In the genomic region with DNA sequence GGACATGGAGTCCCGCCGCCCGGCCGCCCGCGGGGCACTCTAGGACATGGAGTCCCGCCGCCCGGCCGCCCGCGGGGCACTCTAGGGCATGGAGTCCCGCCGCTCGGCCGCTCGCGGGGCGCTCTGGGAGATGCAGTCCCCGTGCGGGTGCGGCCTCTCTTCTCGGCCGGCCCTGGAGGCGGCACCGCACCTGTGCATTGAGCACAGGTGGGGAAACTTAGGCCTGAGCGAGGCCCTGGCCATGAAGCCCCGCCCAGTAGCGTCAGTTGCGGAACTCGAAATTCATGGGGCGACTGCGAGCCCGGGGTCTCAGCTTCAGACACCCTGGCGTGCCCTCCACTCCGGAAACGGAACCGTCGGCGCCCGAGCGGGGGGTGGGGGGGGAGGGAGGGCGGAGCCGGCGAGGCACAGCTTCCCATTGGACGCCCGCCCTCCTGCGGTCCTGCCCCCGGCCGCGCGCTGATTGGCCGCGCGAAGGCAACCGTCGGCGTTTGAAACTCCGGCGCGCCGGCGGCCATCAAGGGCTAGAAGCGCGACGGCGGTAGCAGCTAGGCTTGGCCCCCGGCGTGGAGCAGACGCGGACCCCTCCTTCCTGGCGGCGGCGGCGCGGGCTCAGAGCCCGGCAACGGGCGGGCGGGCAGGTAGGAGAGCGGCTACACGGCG, we compare ENCODE assay signal across 1 cellular context.
TF ChIP-seq lines count a peak whose summit lies in the region.

TACC3 (plus strand) TSS at position 519 of the 663 bp plus-strand sequence. CDS start 1,901 bp downstream, outside the sequence.
A gene with protein sequence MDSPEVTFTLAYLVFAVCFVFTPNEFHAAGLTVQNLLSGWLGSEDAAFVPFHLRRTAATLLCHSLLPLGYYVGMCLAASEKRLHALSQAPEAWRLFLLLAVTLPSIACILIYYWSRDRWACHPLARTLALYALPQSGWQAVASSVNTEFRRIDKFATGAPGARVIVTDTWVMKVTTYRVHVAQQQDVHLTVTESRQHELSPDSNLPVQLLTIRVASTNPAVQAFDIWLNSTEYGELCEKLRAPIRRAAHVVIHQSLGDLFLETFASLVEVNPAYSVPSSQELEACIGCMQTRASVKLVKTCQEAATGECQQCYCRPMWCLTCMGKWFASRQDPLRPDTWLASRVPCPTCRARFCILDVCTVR (minus strand): TSS at position 321 of the 663 bp plus-strand sequence. CDS start 486 bp downstream, outside the sequence.

TF ChIP-seq in K562, 482 proteins besides CTCF, POLR2A, EP300 and RAD21 (continued from another document and continues in another):
- TF ChIP-seq ZBTB33 (CRISPR knock-in tag; IDR thresholded peaks at IDR 0.05) (no peak), ZNF121 (CRISPR knock-in tag; conservative IDR thresholded peaks at IDR 0.05) (no peak), GATA2 (CRISPR knock-in tag; IDR thresholded peaks at IDR 0.05) (no peak), HLTF (IDR thresholded peaks at IDR 0.05) (no peak), ESRRA (IDR thresholded peaks at IDR 0.05; ENCODE audit: borderline replicate concordance, low read depth) (no peak; the same call in 1 of the 2 replicates), DIDO1 (tag; IDR thresholded peaks at IDR 0.05; ENCODE audit: low read depth) (no peak), YBX1 (IDR thresholded peaks at IDR 0.05) (no peak), ZNF263 (CRISPR knock-in tag; IDR thresholded peaks at IDR 0.05; ENCODE audit: borderline replicate concordance) (no peak), ZNF785 (CRISPR knock-in tag; IDR thresholded peaks at IDR 0.05) (no peak), HMGXB4 (CRISPR knock-in tag; IDR thresholded peaks at IDR 0.05) (no peak), ETV5 (CRISPR knock-in tag; IDR thresholded peaks at IDR 0.05; ENCODE audit: low read depth) (peak; percentile 60; the same call in 1 of the 2 replicates), EZH2 (IDR thresholded peaks at IDR 0.05; ENCODE audit: borderline replicate concordance, low read depth, low read length) (no peak), MTF1 (CRISPR knock-in tag; IDR thresholded peaks at IDR 0.05; ENCODE audit: borderline replicate concordance) (no peak), MCM2 (IDR thresholded peaks at IDR 0.05; ENCODE audit: low read depth) (no peak), RBM17 (IDR thresholded peaks at IDR 0.05; ENCODE audit: borderline replicate concordance, low read depth, low read length) (no peak), ZNF668 (CRISPR knock-in tag; IDR thresholded peaks at IDR 0.05) (no peak), TSC22D4 (tag; IDR thresholded peaks at IDR 0.05) (no peak), TAF7 (tag; IDR thresholded peaks at IDR 0.05) (no peak), RBM39 (optimal IDR thresholded peaks at IDR 0.05; ENCODE audit: low read depth, low read length) (no peak), BRCA1 (IDR thresholded peaks at IDR 0.05) (no peak), BRCA1 (CRISPR knock-in tag; IDR thresholded peaks at IDR 0.05) (no peak), MAFF (IDR thresholded peaks at IDR 0.05; ENCODE audit: low read length) (no peak), SMAD3 (CRISPR knock-in tag; conservative IDR thresholded peaks at IDR 0.05) (no peak), HDAC1 (IDR thresholded peaks at IDR 0.05) (peak in 1 of 2 experiments; percentile 93; a peak in 2 of 4 replicates), TBL1XR1 (IDR thresholded peaks at IDR 0.05; ENCODE audit: low read length in 2 of 2) (no peak), MYC (IDR thresholded peaks at IDR 0.05; ENCODE audit: low read depth, low read length) (peak; percentile 70; the same call in 1 of the 2 replicates), MYC (CRISPR knock-in tag; IDR thresholded peaks at IDR 0.05; ENCODE audit: borderline replicate concordance, low read depth) (no peak), KAT7 (CRISPR knock-in tag; IDR thresholded peaks at IDR 0.05; ENCODE audit: borderline replicate concordance) (no peak), PTRF (tag; IDR thresholded peaks at IDR 0.05) (no peak), DPF2 (IDR thresholded peaks at IDR 0.05) (no peak)
- TF ChIP-seq, protein P1, sequence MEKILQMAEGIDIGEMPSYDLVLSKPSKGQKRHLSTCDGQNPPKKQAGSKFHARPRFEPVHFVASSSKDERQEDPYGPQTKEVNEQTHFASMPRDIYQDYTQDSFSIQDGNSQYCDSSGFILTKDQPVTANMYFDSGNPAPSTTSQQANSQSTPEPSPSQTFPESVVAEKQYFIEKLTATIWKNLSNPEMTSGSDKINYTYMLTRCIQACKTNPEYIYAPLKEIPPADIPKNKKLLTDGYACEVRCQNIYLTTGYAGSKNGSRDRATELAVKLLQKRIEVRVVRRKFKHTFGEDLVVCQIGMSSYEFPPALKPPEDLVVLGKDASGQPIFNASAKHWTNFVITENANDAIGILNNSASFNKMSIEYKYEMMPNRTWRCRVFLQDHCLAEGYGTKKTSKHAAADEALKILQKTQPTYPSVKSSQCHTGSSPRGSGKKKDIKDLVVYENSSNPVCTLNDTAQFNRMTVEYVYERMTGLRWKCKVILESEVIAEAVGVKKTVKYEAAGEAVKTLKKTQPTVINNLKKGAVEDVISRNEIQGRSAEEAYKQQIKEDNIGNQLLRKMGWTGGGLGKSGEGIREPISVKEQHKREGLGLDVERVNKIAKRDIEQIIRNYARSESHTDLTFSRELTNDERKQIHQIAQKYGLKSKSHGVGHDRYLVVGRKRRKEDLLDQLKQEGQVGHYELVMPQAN (IDR thresholded peaks at IDR 0.05; ENCODE audit: borderline replicate concordance): peak; percentile 36; the same call in 1 of the 2 replicates
- TF ChIP-seq, protein P2, sequence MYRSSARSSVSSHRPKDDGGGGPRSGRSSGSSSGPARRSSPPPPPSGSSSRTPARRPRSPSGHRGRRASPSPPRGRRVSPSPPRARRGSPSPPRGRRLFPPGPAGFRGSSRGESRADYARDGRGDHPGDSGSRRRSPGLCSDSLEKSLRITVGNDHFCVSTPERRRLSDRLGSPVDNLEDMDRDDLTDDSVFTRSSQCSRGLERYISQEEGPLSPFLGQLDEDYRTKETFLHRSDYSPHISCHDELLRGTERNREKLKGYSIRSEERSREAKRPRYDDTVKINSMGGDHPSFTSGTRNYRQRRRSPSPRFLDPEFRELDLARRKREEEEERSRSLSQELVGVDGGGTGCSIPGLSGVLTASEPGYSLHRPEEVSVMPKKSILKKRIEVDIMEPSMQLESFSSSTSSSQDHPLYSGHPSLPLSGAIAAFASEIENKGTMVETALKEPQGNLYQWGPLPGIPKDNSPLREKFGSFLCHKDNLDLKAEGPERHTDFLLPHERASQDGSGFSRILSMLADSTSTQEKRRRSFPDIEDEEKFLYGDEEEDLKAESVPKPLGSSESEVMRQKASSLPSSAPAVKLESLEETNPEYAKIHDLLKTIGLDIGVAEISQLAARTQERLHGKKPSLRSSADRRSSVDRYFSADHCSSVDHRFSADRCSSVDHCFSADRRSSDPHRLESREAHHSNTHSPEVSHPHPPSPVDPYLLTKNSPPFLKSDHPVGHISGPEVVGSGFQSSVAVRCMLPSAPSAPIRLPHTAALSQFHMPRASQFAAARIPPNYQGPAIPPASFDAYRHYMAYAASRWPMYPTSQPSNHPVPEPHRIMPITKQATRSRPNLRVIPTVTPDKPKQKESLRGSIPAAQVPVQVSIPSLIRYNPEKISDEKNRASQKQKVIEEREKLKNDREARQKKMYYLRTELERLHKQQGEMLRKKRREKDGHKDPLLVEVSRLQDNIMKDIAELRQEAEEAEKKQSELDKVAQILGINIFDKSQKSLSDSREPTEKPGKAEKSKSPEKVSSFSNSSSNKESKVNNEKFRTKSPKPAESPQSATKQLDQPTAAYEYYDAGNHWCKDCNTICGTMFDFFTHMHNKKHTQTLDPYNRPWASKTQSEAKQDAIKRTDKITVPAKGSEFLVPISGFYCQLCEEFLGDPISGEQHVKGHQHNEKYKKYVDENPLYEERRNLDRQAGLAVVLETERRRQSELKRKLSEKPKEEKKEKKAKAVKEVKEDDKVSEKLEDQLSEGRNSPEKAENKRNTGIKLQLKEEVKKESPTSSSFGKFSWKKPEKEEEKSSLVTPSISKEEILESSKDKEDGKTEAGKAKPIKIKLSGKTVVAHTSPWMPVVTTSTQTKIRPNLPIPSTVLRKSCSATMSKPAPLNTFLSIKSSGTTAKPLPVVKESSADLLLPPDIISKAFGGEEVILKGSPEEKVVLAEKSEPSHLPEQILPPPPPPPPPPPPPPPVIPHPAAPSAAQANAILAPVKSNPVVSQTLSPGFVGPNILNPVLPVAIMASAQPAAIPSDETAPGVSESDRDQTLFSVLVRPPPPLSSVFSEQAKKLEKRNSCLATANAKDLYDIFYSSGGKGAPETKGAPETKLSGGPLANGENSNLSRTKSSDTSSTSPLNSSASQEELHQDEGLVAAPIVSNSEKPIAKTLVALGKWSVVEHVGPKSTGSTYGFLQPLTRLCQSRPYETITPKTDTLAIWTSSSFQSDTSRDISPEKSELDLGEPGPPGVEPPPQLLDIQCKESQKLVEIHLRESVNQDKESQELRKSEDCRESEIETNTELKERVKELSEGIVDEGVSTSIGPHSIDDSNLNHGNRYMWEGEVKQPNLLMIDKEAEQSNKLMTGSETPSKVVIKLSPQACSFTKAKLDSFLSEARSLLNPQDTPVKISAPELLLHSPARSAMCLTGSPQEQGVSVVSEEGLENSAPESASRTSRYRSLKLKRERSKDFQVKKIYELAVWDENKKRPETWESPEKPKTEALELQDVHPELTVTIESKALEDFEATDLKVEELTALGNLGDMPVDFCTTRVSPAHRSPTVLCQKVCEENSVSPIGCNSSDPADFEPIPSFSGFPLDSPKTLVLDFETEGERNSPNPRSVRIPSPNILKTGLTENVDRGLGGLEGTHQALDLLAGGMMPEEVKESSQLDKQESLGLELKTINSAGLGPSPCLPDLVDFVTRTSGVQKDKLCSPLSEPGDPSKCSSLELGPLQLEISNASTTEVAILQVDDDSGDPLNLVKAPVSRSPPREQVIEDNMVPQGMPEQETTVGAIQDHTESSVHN (IDR thresholded peaks at IDR 0.05; ENCODE audit: borderline replicate concordance in 1 of 2, low read depth in 1 of 2): no peak
- TF ChIP-seq, protein P3, sequence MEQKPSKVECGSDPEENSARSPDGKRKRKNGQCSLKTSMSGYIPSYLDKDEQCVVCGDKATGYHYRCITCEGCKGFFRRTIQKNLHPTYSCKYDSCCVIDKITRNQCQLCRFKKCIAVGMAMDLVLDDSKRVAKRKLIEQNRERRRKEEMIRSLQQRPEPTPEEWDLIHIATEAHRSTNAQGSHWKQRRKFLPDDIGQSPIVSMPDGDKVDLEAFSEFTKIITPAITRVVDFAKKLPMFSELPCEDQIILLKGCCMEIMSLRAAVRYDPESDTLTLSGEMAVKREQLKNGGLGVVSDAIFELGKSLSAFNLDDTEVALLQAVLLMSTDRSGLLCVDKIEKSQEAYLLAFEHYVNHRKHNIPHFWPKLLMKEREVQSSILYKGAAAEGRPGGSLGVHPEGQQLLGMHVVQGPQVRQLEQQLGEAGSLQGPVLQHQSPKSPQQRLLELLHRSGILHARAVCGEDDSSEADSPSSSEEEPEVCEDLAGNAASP (IDR thresholded peaks at IDR 0.05): no peak
- TF ChIP-seq, protein P4, sequence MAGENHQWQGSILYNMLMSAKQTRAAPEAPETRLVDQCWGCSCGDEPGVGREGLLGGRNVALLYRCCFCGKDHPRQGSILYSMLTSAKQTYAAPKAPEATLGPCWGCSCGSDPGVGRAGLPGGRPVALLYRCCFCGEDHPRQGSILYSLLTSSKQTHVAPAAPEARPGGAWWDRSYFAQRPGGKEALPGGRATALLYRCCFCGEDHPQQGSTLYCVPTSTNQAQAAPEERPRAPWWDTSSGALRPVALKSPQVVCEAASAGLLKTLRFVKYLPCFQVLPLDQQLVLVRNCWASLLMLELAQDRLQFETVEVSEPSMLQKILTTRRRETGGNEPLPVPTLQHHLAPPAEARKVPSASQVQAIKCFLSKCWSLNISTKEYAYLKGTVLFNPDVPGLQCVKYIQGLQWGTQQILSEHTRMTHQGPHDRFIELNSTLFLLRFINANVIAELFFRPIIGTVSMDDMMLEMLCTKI (IDR thresholded peaks at IDR 0.05; ENCODE audit: partially characterized antibody): no peak
- TF ChIP-seq, protein P5, sequence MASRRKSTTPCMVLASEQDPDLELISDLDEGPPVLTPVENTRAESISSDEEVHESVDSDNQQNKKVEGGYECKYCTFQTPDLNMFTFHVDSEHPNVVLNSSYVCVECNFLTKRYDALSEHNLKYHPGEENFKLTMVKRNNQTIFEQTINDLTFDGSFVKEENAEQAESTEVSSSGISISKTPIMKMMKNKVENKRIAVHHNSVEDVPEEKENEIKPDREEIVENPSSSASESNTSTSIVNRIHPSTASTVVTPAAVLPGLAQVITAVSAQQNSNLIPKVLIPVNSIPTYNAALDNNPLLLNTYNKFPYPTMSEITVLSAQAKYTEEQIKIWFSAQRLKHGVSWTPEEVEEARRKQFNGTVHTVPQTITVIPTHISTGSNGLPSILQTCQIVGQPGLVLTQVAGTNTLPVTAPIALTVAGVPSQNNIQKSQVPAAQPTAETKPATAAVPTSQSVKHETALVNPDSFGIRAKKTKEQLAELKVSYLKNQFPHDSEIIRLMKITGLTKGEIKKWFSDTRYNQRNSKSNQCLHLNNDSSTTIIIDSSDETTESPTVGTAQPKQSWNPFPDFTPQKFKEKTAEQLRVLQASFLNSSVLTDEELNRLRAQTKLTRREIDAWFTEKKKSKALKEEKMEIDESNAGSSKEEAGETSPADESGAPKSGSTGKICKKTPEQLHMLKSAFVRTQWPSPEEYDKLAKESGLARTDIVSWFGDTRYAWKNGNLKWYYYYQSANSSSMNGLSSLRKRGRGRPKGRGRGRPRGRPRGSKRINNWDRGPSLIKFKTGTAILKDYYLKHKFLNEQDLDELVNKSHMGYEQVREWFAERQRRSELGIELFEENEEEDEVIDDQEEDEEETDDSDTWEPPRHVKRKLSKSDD (conservative IDR thresholded peaks at IDR 0.05; ENCODE audit: low read length): no peak
